ENCODE assay signal across 9 cellular contexts in genomic region chr6:26184492-26184891, GRCh38.
DNase-seq lines count a peak whose midpoint lies in the region; ATAC-seq and TF ChIP-seq lines count a peak whose summit lies in the region.
"Had no signal": no experiment of that assay in that cellular context is flagged by ENCODE, and none has a peak within 500 bp of the region (broad histone marks: within the 10 kb centered on the region; RNA-seq: fewer than 3 reads in every experiment).

No MANE protein-coding gene starts in this region.

- H3K4me3 ChIP-seq in adipocyte (ENCODE audit: low read length) (peak overlapping the region; percentile 79), lower lobe of right lung (peak overlapping the region; percentile 54), thyroid gland (replicated peaks in 1 of 3) (no peak overlapping the region), Karpas-422 (ENCODE audit: low read length) (no peak overlapping the region)

- no peaks in the 10 kb centered on the region for H3K36me3 ChIP-seq in adipocyte (ENCODE audit: control insufficient read depth, insufficient read depth, low read length, severe bottlenecking)
- H3K36me3 ChIP-seq in lower lobe of right lung: no peaks in the 10 kb centered on the region
- H3K36me3 ChIP-seq in thyroid gland: no peaks in the 10 kb centered on the region
- no peaks in the 10 kb centered on the region for H3K36me3 ChIP-seq in Karpas-422 (ENCODE audit: insufficient read depth, low read length)

- peak overlapping the region; percentile 55 for H3K9ac ChIP-seq in adipocyte (ENCODE audit: low read length)
- no peak overlapping the region for H3K9ac ChIP-seq in Karpas-422 (ENCODE audit: low read length)

- H3K27me3 ChIP-seq in adipocyte (replicated peaks; ENCODE audit: control insufficient read depth, insufficient read depth, low read length) (no peaks in the 10 kb centered on the region), lower lobe of right lung (ENCODE audit: low read depth) (peaks cover 14% of the 10 kb centered on the region), thyroid gland (no peaks in the 10 kb centered on the region), Karpas-422 (ENCODE audit: low read length) (no peaks in the 10 kb centered on the region)

- peak; percentile 53 for DNase-seq in activated effector memory CD4-positive, alpha-beta T cell treated with anti-CD3 and anti-CD28 coated beads, Interleukin-2, amount 50 U/mL, for 16 hours
- no peak for DNase-seq in activated effector memory CD4-positive, alpha-beta T cell treated with Interleukin-2 at 50 U/mL for 16 hours
- DNase-seq in adipocyte (ENCODE audit: low read depth) (no peak), lower lobe of right lung (no peak), thyroid gland (no peak), Karpas-422 (no peak), HCEC 1CT (no peak), NCI-H2107 treated with DMSO at 0.1 percent for 48 hours (lab: John Stamatoyannopoulos, UW; ENCODE audit: unreplicated experiment) (no peak)

- H4K20me1 ChIP-seq in Karpas-422 (ENCODE audit: insufficient read depth, low read depth, low read length): no peaks in the 10 kb centered on the region

- no peaks in the 10 kb centered on the region for H3K79me2 ChIP-seq in Karpas-422 (ENCODE audit: low read length)

- no peak for TF ChIP-seq CTCF in lower lobe of right lung (IDR thresholded peaks at IDR 0.05)
- TF ChIP-seq CTCF in thyroid gland (IDR thresholded peaks at IDR 0.05): no peak

- H3K9me2 ChIP-seq in Karpas-422 (replicated peaks; ENCODE audit: insufficient read depth, low read length): no peaks in the 10 kb centered on the region

- H3K27ac ChIP-seq in lower lobe of right lung (no peak overlapping the region), thyroid gland (peak overlapping the region; percentile 67 to 89 (median 75)), Karpas-422 (ENCODE audit: low read length) (no peak overlapping the region)
- H3K27ac ChIP-seq: C4-2B had no signal

- no peaks in the 10 kb centered on the region for H3K9me3 ChIP-seq in adipocyte (ENCODE audit: control insufficient read depth, low read length)
- H3K9me3 ChIP-seq in lower lobe of right lung: no peaks in the 10 kb centered on the region
- no peaks in the 10 kb centered on the region for H3K9me3 ChIP-seq in thyroid gland
- H3K9me3 ChIP-seq in Karpas-422 (ENCODE audit: low read length): no peaks in the 10 kb centered on the region

- intact Hi-C loops in lower lobe of right lung (cut with DNase I) (no loop called here), thyroid gland (cut with DNase I) (loop anchor here (10.0 kb wide), 1 partner anchor 60 kb away; a partner anchor contains a TSS)

- no peak for ATAC-seq in lower lobe of right lung

- no peak overlapping the region for H3K4me2 ChIP-seq in Karpas-422 (ENCODE audit: low read depth, low read length, poor library complexity, severe bottlenecking)

- no peak for TF ChIP-seq POLR2A in thyroid gland (IDR thresholded peaks at IDR 0.05)

- 61 to 69% methylated on average over 6 of the region's 6 CpGs for WGBS in thyroid gland, 2 donors

- no peak overlapping the region for H2AFZ ChIP-seq in Karpas-422 (ENCODE audit: low read length)

- H3K4me1 ChIP-seq in adipocyte (ENCODE audit: control insufficient read depth, insufficient read depth, low read length): peaks cover 16% of the 10 kb centered on the region
- H3K4me1 ChIP-seq in lower lobe of right lung: peaks cover 6% of the 10 kb centered on the region
- H3K4me1 ChIP-seq in thyroid gland: peaks cover 3 to 4% of the 10 kb centered on the region in 2 donors
- no peaks in the 10 kb centered on the region for H3K4me1 ChIP-seq in Karpas-422 (ENCODE audit: low read length)

Comparison
In these comparisons a context has a peak if more than half of its experiments do, and no peak if none do; other contexts are left out.
1. H3K4me3 ChIP-seq: peak in adipocyte (single experiment) and lower lobe of right lung (single experiment); none in thyroid gland (0 of 3) and Karpas-422 (single experiment).
2. H3K27ac ChIP-seq: peak in thyroid gland (3 of 3); none in lower lobe of right lung (single experiment) and Karpas-422 (single experiment).